Comparison of ENCODE assay signal across 2 cellular contexts in genomic region chr9:114437401-114437893, GRCh38.
A peak's percentile ranks its signal among the peaks of the same experiment; 100 is the strongest.
TF ChIP-seq lines count a peak whose summit lies in the region.

No MANE protein-coding gene starts in this region.

TF ChIP-seq in HepG2, 621 proteins besides CTCF, POLR2A, EP300 and RAD21:
- no peak for TF ChIP-seq ZNF891 (CRISPR knock-in tag; IDR thresholded peaks at IDR 0.05)
- no peak for TF ChIP-seq SOX13 (IDR thresholded peaks at IDR 0.05)
- TF ChIP-seq SOX13 (CRISPR knock-in tag; conservative IDR thresholded peaks at IDR 0.05 in 1 of 2, IDR thresholded peaks at IDR 0.05 in 1 of 2) = peak in 1 of 2 experiments; percentile 27; a peak in 1 of 4 replicates
- TF ChIP-seq ZNF264 (CRISPR knock-in tag; IDR thresholded peaks at IDR 0.05) = peak; percentile 97
TF ChIP-seq in HepG2: peak in this region for 2.

TF ChIP-seq in K562, 482 proteins besides CTCF, POLR2A, EP300 and RAD21:
- TF ChIP-seq TEAD4 (IDR thresholded peaks at IDR 0.05; ENCODE audit: low read length) (peak; percentile 61), TEAD4 (CRISPR knock-in tag; IDR thresholded peaks at IDR 0.05; ENCODE audit: borderline replicate concordance) (no peak), STAT5B (CRISPR knock-in tag; IDR thresholded peaks at IDR 0.05) (no peak), ZBED1 (IDR thresholded peaks at IDR 0.05) (no peak), SOX6 (IDR thresholded peaks at IDR 0.05) (peak; percentile 20; the same call in 1 of the 2 replicates), NCOR1 (IDR thresholded peaks at IDR 0.05) (peak; percentile 26; the same call in 1 of the 2 replicates), ZNF324 (CRISPR knock-in tag; IDR thresholded peaks at IDR 0.05) (no peak), SMARCE1 (IDR thresholded peaks at IDR 0.05) (no peak), TAL1 (IDR thresholded peaks at IDR 0.05) (peak; percentile 53; the same call in 1 of the 2 replicates), CBFA2T2 (conservative IDR thresholded peaks at IDR 0.05) (peak; percentile 59), ARID1B (IDR thresholded peaks at IDR 0.05) (no peak), BRF1 (IDR thresholded peaks at IDR 0.05; ENCODE audit: borderline replicate concordance, extremely low read depth, insufficient read length) (no peak), TCF3 (CRISPR knock-in tag; IDR thresholded peaks at IDR 0.05) (peak; percentile 59), CBFA2T3 (IDR thresholded peaks at IDR 0.05) (peak; percentile 73), ZNF444 (CRISPR knock-in tag; IDR thresholded peaks at IDR 0.05) (no peak), FOS (IDR thresholded peaks at IDR 0.05; ENCODE audit: extremely low read depth, insufficient read length) (no peak), ZNF778 (CRISPR knock-in tag; IDR thresholded peaks at IDR 0.05) (no peak), BCOR (IDR thresholded peaks at IDR 0.05) (no peak), POLR2B (IDR thresholded peaks at IDR 0.05; ENCODE audit: low read depth, partially characterized antibody) (no peak), PCBP2 (IDR thresholded peaks at IDR 0.05; ENCODE audit: low read depth, low read length, poor library complexity, severe bottlenecking) (no peak), NFYB (IDR thresholded peaks at IDR 0.05; ENCODE audit: extremely low read depth, insufficient read length) (no peak), NFXL1 (CRISPR knock-in tag; IDR thresholded peaks at IDR 0.05) (no peak), MAX (CRISPR knock-in tag; IDR thresholded peaks at IDR 0.05) (no peak), TFE3 (CRISPR knock-in tag; IDR thresholded peaks at IDR 0.05) (no peak), ZFPM2 (CRISPR knock-in tag; IDR thresholded peaks at IDR 0.05) (no peak), ZNF445 (CRISPR knock-in tag; IDR thresholded peaks at IDR 0.05; ENCODE audit: low read depth) (no peak)
